In genomic region chr7:141038100-141038499, GRCh38 we compare ENCODE assay signal across 2 cellular contexts. TPM values are rescaled to one million over a fixed set of nuclear protein-coding genes. Genes with fewer than 3 reads are reported as not detected.
"Had no signal": no experiment of that assay in that cellular context is flagged by ENCODE, and none has a peak within 500 bp of the region (broad histone marks: within the 10 kb centered on the region; RNA-seq: fewer than 3 reads in every experiment).

No MANE protein-coding gene starts in this region.

RNA-seq across cellular contexts. Expression of gene TMEM178B, which starts 35.8 kb away (rescaled TPM):
- total RNA-seq: endothelial cell of umbilical vein, foreskin keratinocyte had no signal
- polyA plus RNA-seq: endothelial cell of umbilical vein, foreskin keratinocyte had no signal
